ENCODE assay signal across 9 cellular contexts in the genomic region with DNA sequence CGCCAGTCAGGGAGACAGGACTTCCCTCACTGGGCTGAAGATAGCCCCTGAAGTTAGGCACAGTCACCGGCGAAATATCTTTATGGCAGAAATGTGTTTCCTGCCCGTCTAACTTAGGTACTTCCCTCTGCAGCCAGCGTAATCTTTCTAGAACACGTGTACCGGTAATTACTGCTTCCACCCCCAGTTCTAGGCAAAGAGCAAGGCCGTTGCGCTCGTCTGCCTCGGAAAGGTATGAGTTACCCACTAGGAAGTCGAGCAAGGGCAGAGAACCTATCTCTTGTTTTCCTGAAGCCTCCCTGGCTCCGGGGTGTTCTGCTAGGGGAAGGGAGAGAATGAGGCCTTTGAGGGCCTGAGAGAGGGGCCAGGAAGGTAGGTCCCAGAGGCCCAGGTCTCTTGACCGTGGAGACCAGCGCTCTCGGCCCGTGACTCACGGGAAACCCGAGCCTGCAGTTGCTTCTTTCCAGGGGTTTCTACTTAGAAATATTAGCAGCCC.
DNase-seq lines count a peak whose midpoint lies in the region; ATAC-seq and TF ChIP-seq lines count a peak whose summit lies in the region.
"Had no signal": no experiment of that assay in that cellular context is flagged by ENCODE, and none has a peak within 500 bp of the region (broad histone marks: within the 10 kb centered on the region; RNA-seq: fewer than 3 reads in every experiment).

No MANE protein-coding gene starts in this region.

- peaks cover 7% of the 10 kb centered on the region for H3K9me3 Mint-ChIP-seq in activated CD4-positive, alpha-beta T cell treated with anti-CD3 and anti-CD28 coated beads, Interleukin-2, amount 10 ng/mL, durations not matched to agents 7 days and 5 days
- H3K9me3 Mint-ChIP-seq in stimulated activated naive CD8-positive, alpha-beta T cell treated with anti-CD3 and anti-CD28 coated beads, Interleukin-15, Interleukin-2, amounts not matched to agents 100 ng/mL and 50 ng/mL, for 24 hours = no peaks in the 10 kb centered on the region

- no peaks in the 10 kb centered on the region for H3K27me3 Mint-ChIP-seq in activated CD4-positive, alpha-beta T cell treated with anti-CD3 and anti-CD28 coated beads, Interleukin-2, amount 10 ng/mL, durations not matched to agents 7 days and 5 days
- H3K27me3 Mint-ChIP-seq in stimulated activated naive CD8-positive, alpha-beta T cell treated with anti-CD3 and anti-CD28 coated beads, Interleukin-15, Interleukin-2, amounts not matched to agents 100 ng/mL and 50 ng/mL, for 24 hours = peaks cover 6% of the 10 kb centered on the region

- peaks cover 6% of the 10 kb centered on the region for H3K36me3 Mint-ChIP-seq in activated CD4-positive, alpha-beta T cell treated with anti-CD3 and anti-CD28 coated beads, Interleukin-2, amount 10 ng/mL, durations not matched to agents 7 days and 5 days (ENCODE audit: low read depth)
- no peaks in the 10 kb centered on the region for H3K36me3 Mint-ChIP-seq in stimulated activated naive CD8-positive, alpha-beta T cell treated with anti-CD3 and anti-CD28 coated beads, Interleukin-15, Interleukin-2, amounts not matched to agents 100 ng/mL and 50 ng/mL, for 24 hours (ENCODE audit: low read depth)

- peak; percentile 32 for DNase-seq in activated CD4-positive, alpha-beta T cell treated with anti-CD3 and anti-CD28 coated beads, Interleukin-2, amount 10 ng/mL, durations not matched to agents 7 days and 5 days
- DNase-seq in activated CD4-positive, alpha-beta T cell treated with anti-CD3 and anti-CD28 coated beads for 1 hour = no peak
- DNase-seq in NOMO-1 treated with DMSO at 0.1 percent for 48 hours (lab: John Stamatoyannopoulos, UW; ENCODE audit: unreplicated experiment) (peak; percentile 77), fibroblast of villous mesenchyme (ENCODE audit: low read depth) (peak; percentile 74), AG08396 (ENCODE audit: low spot score) (no peak), SIG-M5 treated with dmso at 0.1 percent for 504 hours (lab: John Stamatoyannopoulos, UW; ENCODE audit: unreplicated experiment) (no peak)
- DNase-seq: ACHN had no signal

- POLR2A ChIA-PET in activated CD4-positive, alpha-beta T cell treated with anti-CD3 and anti-CD28 coated beads, Interleukin-2, amount 10 ng/mL, durations not matched to agents 7 days and 5 days (lab: Charles Lee) = no interaction called here

- H3K4me3 Mint-ChIP-seq in activated CD4-positive, alpha-beta T cell treated with anti-CD3 and anti-CD28 coated beads, Interleukin-2, amount 10 ng/mL, durations not matched to agents 7 days and 5 days = peak overlapping the region; percentile 62
- H3K4me3 Mint-ChIP-seq in stimulated activated naive CD8-positive, alpha-beta T cell treated with anti-CD3 and anti-CD28 coated beads, Interleukin-15, Interleukin-2, amounts not matched to agents 100 ng/mL and 50 ng/mL, for 24 hours = peak overlapping the region; percentile 66

- peaks cover 12% of the 10 kb centered on the region for H3K4me1 Mint-ChIP-seq in activated CD4-positive, alpha-beta T cell treated with anti-CD3 and anti-CD28 coated beads, Interleukin-2, amount 10 ng/mL, durations not matched to agents 7 days and 5 days
- peaks cover 8% of the 10 kb centered on the region for H3K4me1 Mint-ChIP-seq in stimulated activated naive CD8-positive, alpha-beta T cell treated with anti-CD3 and anti-CD28 coated beads, Interleukin-15, Interleukin-2, amounts not matched to agents 100 ng/mL and 50 ng/mL, for 24 hours (ENCODE audit: low read depth)

- no peak for ATAC-seq in GM21529 (IDR thresholded peaks at IDR 0.05; ENCODE audit: unreplicated experiment)

- TF ChIP-seq CTCF in fibroblast of villous mesenchyme (IDR thresholded peaks at IDR 0.05; ENCODE audit: insufficient read depth, low read depth, low read length) = no peak

- peak overlapping the region; percentile 79 for H3K27ac Mint-ChIP-seq in activated CD4-positive, alpha-beta T cell treated with anti-CD3 and anti-CD28 coated beads, Interleukin-2, amount 10 ng/mL, durations not matched to agents 7 days and 5 days
- no peak overlapping the region for H3K27ac Mint-ChIP-seq in stimulated activated naive CD8-positive, alpha-beta T cell treated with anti-CD3 and anti-CD28 coated beads, Interleukin-15, Interleukin-2, amounts not matched to agents 100 ng/mL and 50 ng/mL, for 24 hours

- CTCF ChIA-PET in activated CD4-positive, alpha-beta T cell treated with anti-CD3 and anti-CD28 coated beads, Interleukin-2, amount 10 ng/mL, durations not matched to agents 7 days and 5 days (lab: Charles Lee) = no interaction called here

- no peak overlapping the region for H3K4me3 ChIP-seq in fibroblast of villous mesenchyme (ENCODE audit: low read depth, low read length)

Comparison
In these comparisons a context has a peak if more than half of its experiments do, and no peak if none do; other contexts are left out.
1. DNase-seq: peak in activated CD4-positive, alpha-beta T cell treated with anti-CD3 and anti-CD28 coated beads, Interleukin-2, amount 10 ng/mL, durations not matched to agents 7 days and 5 days (single experiment), NOMO-1 treated with DMSO at 0.1 percent for 48 hours (single experiment) and fibroblast of villous mesenchyme (single experiment); none in activated CD4-positive, alpha-beta T cell treated with anti-CD3 and anti-CD28 coated beads for 1 hour (single experiment), AG08396 (single experiment) and SIG-M5 treated with dmso at 0.1 percent for 504 hours (single experiment).